ENCODE assay signal across 24 cellular contexts in genomic region chr1:30063621-30064280, GRCh38.
"Had no signal": no experiment of that assay in that cellular context is flagged by ENCODE, and none has a peak within 500 bp of the region (broad histone marks: within the 10 kb centered on the region; RNA-seq: fewer than 3 reads in every experiment).

No MANE protein-coding gene starts in this region.

- H3K4me3 ChIP-seq: colonic mucosa, gastrocnemius medialis, lung, prostate gland, right atrium auricular region, smooth muscle cell, stomach, tibial artery, upper lobe of left lung, uterus had no signal

- H3K9me3 ChIP-seq: colonic mucosa, gastrocnemius medialis, prostate gland, right atrium auricular region, stomach, tibial artery, upper lobe of left lung, uterus had no signal

- H3K27ac ChIP-seq: colonic mucosa, epithelial cell of prostate, gastrocnemius medialis, prostate gland, right atrium auricular region, stomach, tibial artery, upper lobe of left lung, uterus had no signal

- ATAC-seq: esophagus mucosa, gastrocnemius medialis, left lobe of liver, sciatic nerve had no signal

- DNase-seq: colonic mucosa; effector CD8-positive, alpha-beta T cell; endodermal cell; foreskin fibroblast; gastrocnemius medialis; head of caudate nucleus; nucleus accumbens; stimulated activated CD4-positive, alpha-beta T cell treated with anti-CD3 and anti-CD28 coated beads, Interleukin-12 subunit alpha, Interleukin-12 subunit beta, amount 100 ng/mL, for 4 hours; stimulated activated CD4-positive, alpha-beta T cell treated with anti-CD3 and anti-CD28 coated beads, Interleukin-1b, Interleukin-23, amount 100 ng/mL, for 48 hours; stimulated activated CD4-positive, alpha-beta T cell treated with anti-CD3 and anti-CD28 coated beads, Interleukin-4, amount 100 ng/mL, for 1 hour; stimulated activated CD8-positive, alpha-beta memory T cell treated with anti-CD3 and anti-CD28 coated beads, Interleukin-4, amount 100 ng/mL, for 48 hours; stimulated activated naive CD4-positive, alpha-beta T cell treated with Interleukin-2 at 50 U/mL for 16 hours; stomach; upper lobe of left lung; uterus had no signal

- H3K27me3 ChIP-seq: colonic mucosa, right atrium auricular region, tibial artery, upper lobe of left lung, uterus had no signal

- H3K36me3 ChIP-seq: colonic mucosa, gastrocnemius medialis, prostate gland, right atrium auricular region, stomach, tibial artery, upper lobe of left lung, uterus had no signal

- H3K4me2 ChIP-seq: smooth muscle cell had no signal

- H3K4me1 ChIP-seq: colonic mucosa, gastrocnemius medialis, prostate gland, right atrium auricular region, stomach, tibial artery, upper lobe of left lung, uterus had no signal
